ENCODE assay signal across 30 cellular contexts in the genomic region with DNA sequence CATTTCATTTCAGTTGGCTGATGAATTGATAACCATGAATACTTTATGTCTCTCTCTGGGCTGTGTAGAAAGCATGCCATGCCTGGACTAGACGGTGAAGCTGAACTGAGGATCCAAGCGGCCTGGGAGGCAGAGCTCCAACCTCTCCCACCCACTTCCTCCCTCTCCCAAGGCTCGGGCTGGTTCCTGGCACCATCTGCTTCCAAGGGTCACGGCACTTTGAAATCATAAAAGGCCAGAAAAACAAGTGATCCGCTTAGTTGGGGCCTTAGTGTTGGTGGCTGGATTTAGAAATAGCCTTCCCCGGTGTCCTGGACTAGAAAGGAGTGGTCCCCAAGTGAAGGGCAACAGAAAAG.
"Had no signal": no experiment of that assay in that cellular context is flagged by ENCODE, and none has a peak within 500 bp of the region (broad histone marks: within the 10 kb centered on the region; RNA-seq: fewer than 3 reads in every experiment).

No MANE protein-coding gene starts in this region.

- ATAC-seq: activated T-cell treated with anti-CD3 and anti-CD28 coated beads, Interleukin-2, amount 50 U/mL, for 72 hours; effector memory CD8-positive, alpha-beta T cell; foreskin keratinocyte; gastrocnemius medialis; WTC11 had no signal

- H3K36me3 ChIP-seq: brain microvascular endothelial cell, esophagus muscularis mucosa, gastrocnemius medialis had no signal

- H3K4me3 ChIP-seq: esophagus muscularis mucosa, gastrocnemius medialis had no signal

- H3K9me3 ChIP-seq: esophagus muscularis mucosa, gastrocnemius medialis had no signal

- H3K27me3 ChIP-seq: gastrocnemius medialis had no signal

- DNase-seq: activated CD4-positive, alpha-beta memory T cell treated with anti-CD3 and anti-CD28 coated beads, Interleukin-2, amount 10 ng/mL, durations not matched to agents 7 days and 5 days; activated CD4-positive, alpha-beta T cell treated with anti-CD3 and anti-CD28 coated beads for 1 hour; activated CD4-positive, alpha-beta T cell treated with anti-CD3 and anti-CD28 coated beads for 4 hours; activated CD4-positive, alpha-beta T cell treated with anti-CD3 and anti-CD28 coated beads, Interleukin-2, amount 10 ng/mL, durations not matched to agents 7 days and 5 days; activated CD4-positive, alpha-beta T cell treated with anti-CD3 and anti-CD28 coated beads, Interleukin-2, amount 50 U/mL, for 4 hours; activated CD8-positive, alpha-beta memory T cell treated with anti-CD3 and anti-CD28 coated beads, Interleukin-2, amount 50 U/mL, for 48 hours; activated gamma-delta T cell; activated naive CD4-positive, alpha-beta T cell; activated naive CD4-positive, alpha-beta T cell treated with anti-CD3 and anti-CD28 coated beads, Interleukin-2, amount 50 U/mL, for 16 hours; activated T-cell treated with anti-CD3 and anti-CD28 coated beads for 4 hours; activated T-cell treated with anti-CD3 and anti-CD28 coated beads, Interleukin-2, amount 50 U/mL, for 24 hours; activated T-cell treated with anti-CD3 and anti-CD28 coated beads, Interleukin-2, amount 50 U/mL, for 72 hours; amniotic stem cell; anterior cingulate cortex; brain microvascular endothelial cell; caudate nucleus; cortex of kidney; dermis blood vessel endothelial cell; effector CD4-positive, alpha-beta T cell; effector memory CD8-positive, alpha-beta T cell; erythroblast; foreskin keratinocyte; gastrocnemius medialis; glutamatergic neuron; T-helper 2 cell had no signal

- FAIRE-seq: astrocyte, bronchial epithelial cell, colon had no signal

- H3K27ac ChIP-seq: brain microvascular endothelial cell, esophagus muscularis mucosa, foreskin keratinocyte, gastrocnemius medialis had no signal

- H3K4me1 ChIP-seq: foreskin keratinocyte, gastrocnemius medialis had no signal
